Comparison of ENCODE assay signal across 8 cellular contexts in genomic region chr12:49188916-49189367, GRCh38. TPM values are rescaled to one million over a fixed set of nuclear protein-coding genes. Genes with fewer than 3 reads are reported as not detected.
DNase-seq lines count a peak whose midpoint lies in the region; ATAC-seq and TF ChIP-seq lines count a peak whose summit lies in the region.

TSS of gene TUBA1A (minus strand) at chr12:49189080. CDS start at chr12:49188979, 101 bp downstream.

- H3F3A ChIP-seq in GM23248 (ENCODE audit: insufficient read depth), result peaks cover 31% of the 10 kb centered on the region

- in situ Hi-C loops in GM23248 (cut with MboI), result no loop called here

- peaks cover 27% of the 10 kb centered on the region for H3K4me1 ChIP-seq in DND-41 (ENCODE audit: insufficient read depth, low read length)
- H3K4me1 ChIP-seq in GM23248 (ENCODE audit: insufficient read depth), result peaks cover 16% of the 10 kb centered on the region; the same call in 1 of the 2 replicates

- no peaks in the 10 kb centered on the region for H3K9me3 ChIP-seq in DND-41 (ENCODE audit: insufficient read depth, low read length, severe bottlenecking)
- no peaks in the 10 kb centered on the region for H3K9me3 ChIP-seq in GM23248 (ENCODE audit: low read depth)

- H3K27ac ChIP-seq in DND-41 (ENCODE audit: low read length), result peak within 1 kb of the TSS; percentile 86
- peak within 1 kb of the TSS; percentile 98 for H3K27ac ChIP-seq in GM23248

- H3K36me3 Mint-ChIP-seq in natural killer cell treated with Interleukin-12 subunit alpha and Interleukin-12 subunit beta and Interleukin-15 and Interleukin-18, amount 100 ng/mL, for 72 hours, result peaks cover 7% of the 10 kb centered on the region
- peaks cover 18% of the 10 kb centered on the region for H3K36me3 Mint-ChIP-seq in stimulated activated naive CD8-positive, alpha-beta T cell treated with anti-CD3 and anti-CD28 coated beads, Interleukin-15, Interleukin-2, amounts not matched to agents 100 ng/mL and 50 ng/mL, for 24 hours (ENCODE audit: low read depth)

- no peaks in the 10 kb centered on the region for H3K27me3 Mint-ChIP-seq in natural killer cell treated with Interleukin-12 subunit alpha and Interleukin-12 subunit beta and Interleukin-15 and Interleukin-18, amount 100 ng/mL, for 72 hours
- H3K27me3 Mint-ChIP-seq in stimulated activated naive CD8-positive, alpha-beta T cell treated with anti-CD3 and anti-CD28 coated beads, Interleukin-15, Interleukin-2, amounts not matched to agents 100 ng/mL and 50 ng/mL, for 24 hours, result no peaks in the 10 kb centered on the region

- H3K9me2 ChIP-seq in GM23248 (ENCODE audit: insufficient read depth), result no peaks in the 10 kb centered on the region

- peak within 1 kb of the TSS; percentile 87 to 90 for H3K27ac Mint-ChIP-seq in natural killer cell treated with Interleukin-12 subunit alpha and Interleukin-12 subunit beta and Interleukin-15 and Interleukin-18, amount 100 ng/mL, for 72 hours
- H3K27ac Mint-ChIP-seq in stimulated activated naive CD8-positive, alpha-beta T cell treated with anti-CD3 and anti-CD28 coated beads, Interleukin-15, Interleukin-2, amounts not matched to agents 100 ng/mL and 50 ng/mL, for 24 hours, result peak within 1 kb of the TSS; percentile 89

- H4K20me1 ChIP-seq in DND-41 (ENCODE audit: insufficient read depth, low read length), result peaks cover 5% of the 10 kb centered on the region; the same call in 1 of the 2 replicates
- no peaks in the 10 kb centered on the region; the same call in 1 of the 2 replicates for H4K20me1 ChIP-seq in GM23248 (ENCODE audit: insufficient read depth)

- peak within 1 kb of the TSS; percentile 92 for H3K4me3 Mint-ChIP-seq in natural killer cell treated with Interleukin-12 subunit alpha and Interleukin-12 subunit beta and Interleukin-15 and Interleukin-18, amount 100 ng/mL, for 72 hours
- peak within 1 kb of the TSS; percentile 90 for H3K4me3 Mint-ChIP-seq in stimulated activated naive CD8-positive, alpha-beta T cell treated with anti-CD3 and anti-CD28 coated beads, Interleukin-15, Interleukin-2, amounts not matched to agents 100 ng/mL and 50 ng/mL, for 24 hours

- peaks cover 23% of the 10 kb centered on the region for H3K79me2 ChIP-seq in DND-41 (ENCODE audit: insufficient read depth, low read length)
- peaks cover 55% of the 10 kb centered on the region for H3K79me2 ChIP-seq in GM23248 (ENCODE audit: insufficient read depth)

- peak; percentile 93 for ATAC-seq in DND-41 (ENCODE audit: insufficient read depth, low read depth)
- peak; percentile 96 to 98 for ATAC-seq in natural killer cell treated with Interleukin-12 subunit alpha and Interleukin-12 subunit beta and Interleukin-15 and Interleukin-18, amount 100 ng/mL, for 72 hours

- H2AFZ ChIP-seq in DND-41 (ENCODE audit: low read depth, low read length) (peak within 1 kb of the TSS; percentile 64), GM23248 (peak within 1 kb of the TSS; percentile 76)

- peak; percentile 2 for TF ChIP-seq CTCF in DND-41 (IDR thresholded peaks at IDR 0.05; ENCODE audit: borderline replicate concordance, extremely low read depth, low read length, poor library complexity, severe bottlenecking)

- H3K4me1 Mint-ChIP-seq in natural killer cell treated with Interleukin-12 subunit alpha and Interleukin-12 subunit beta and Interleukin-15 and Interleukin-18, amount 100 ng/mL, for 72 hours (ENCODE audit: low read depth in 2 of 2), result peaks cover 17 to 24% of the 10 kb centered on the region in 2 donors
- peaks cover 19% of the 10 kb centered on the region for H3K4me1 Mint-ChIP-seq in stimulated activated naive CD8-positive, alpha-beta T cell treated with anti-CD3 and anti-CD28 coated beads, Interleukin-15, Interleukin-2, amounts not matched to agents 100 ng/mL and 50 ng/mL, for 24 hours (ENCODE audit: low read depth)

- DNase-seq in DND-41 (peak; percentile 98), GM23248 (peak; percentile 98), Kasumi-1 (lab: John Stamatoyannopoulos, UW) (peak; percentile 66 to 86), RPMI7951 (ENCODE audit: low read depth) (peak; percentile 99), fibroblast of peridontal ligament (ENCODE audit: extremely low read depth) (peak; percentile 99)
- DNase-seq in activated T-helper 9 cell treated with anti-CD3 and anti-CD28 coated beads, Interleukin-2, amount 50 U/mL, for 16 hours (ENCODE audit: low read depth), result peak; percentile 84
- DNase-seq in natural killer cell treated with Interleukin-12 subunit alpha and Interleukin-12 subunit beta and Interleukin-15 and Interleukin-18, amount 100 ng/mL, for 72 hours (ENCODE audit: low spot score), result peak; percentile 94

- 1% methylated on average over 26 of the region's 26 CpGs for WGBS in GM23248 (ENCODE audit: low coverage in 1 of 2, low lambda C conversion rate in 2 of 2, missing lambda C conversion rate in 2 of 2), 2 experiments

- no peaks in the 10 kb centered on the region for H3K27me3 ChIP-seq in DND-41 (ENCODE audit: insufficient read depth, low read length, poor library complexity)
- H3K27me3 ChIP-seq in GM23248 (replicated peaks; ENCODE audit: insufficient read depth), result no peaks in the 10 kb centered on the region

- H3K4me3 ChIP-seq in DND-41 (ENCODE audit: low read depth in 1 of 2, low read length in 2 of 2) (peak within 1 kb of the TSS; percentile 63 to 77), GM23248 (peak within 1 kb of the TSS; percentile 94)

- H3K4me2 ChIP-seq in DND-41 (ENCODE audit: insufficient read depth, low read length) (peak within 1 kb of the TSS; percentile 87), GM23248 (ENCODE audit: unreplicated experiment) (peak within 1 kb of the TSS; percentile 90)

- H3K9ac ChIP-seq in DND-41 (ENCODE audit: low read depth, low read length) (peak within 1 kb of the TSS; percentile 88), GM23248 (peak within 1 kb of the TSS; percentile 98)

- H3K36me3 ChIP-seq in DND-41 (ENCODE audit: insufficient read depth, low read length) (peaks cover 32% of the 10 kb centered on the region), GM23248 (ENCODE audit: low read depth) (peaks cover 22% of the 10 kb centered on the region)

- no peaks in the 10 kb centered on the region for H3K9me3 Mint-ChIP-seq in natural killer cell treated with Interleukin-12 subunit alpha and Interleukin-12 subunit beta and Interleukin-15 and Interleukin-18, amount 100 ng/mL, for 72 hours
- no peaks in the 10 kb centered on the region for H3K9me3 Mint-ChIP-seq in stimulated activated naive CD8-positive, alpha-beta T cell treated with anti-CD3 and anti-CD28 coated beads, Interleukin-15, Interleukin-2, amounts not matched to agents 100 ng/mL and 50 ng/mL, for 24 hours

RNA-seq across cellular contexts. Expression of gene TUBA1A, which starts in this region (rescaled TPM):
- 628 and 639 TPM in 2 replicates for total RNA-seq in GM23248 (2014; rRNA removed; shearing (Covaris generic))
- 452 and 467 TPM in 2 replicates for polyA plus RNA-seq in GM23248 (2016; fragmentation: Nextera tagmentation; extraction: Ambion mirVana)
- total RNA-seq in RPMI7951 (2014; rRNA removed; shearing (Covaris generic)), result 649 and 744 TPM in 2 replicates
- 10 to 100 TPM; 30.8 to 53.5 TPM for total RNA-seq in natural killer cell treated with Interleukin-12 subunit alpha and Interleukin-12 subunit beta and Interleukin-15 and Interleukin-18, amount 100 ng/mL, for 72 hours

Comparison
In these comparisons a context has a peak if more than half of its experiments do, and no peak if none do; other contexts are left out.
1. Peak in every context shown above with its lines: DNase-seq, ATAC-seq, H3K4me3 ChIP-seq and H3K27ac ChIP-seq.
2. RNA of gene TUBA1A (total RNA-seq): 649 to 744 TPM in RPMI7951 and 628 to 639 TPM in GM23248; 30.8 to 53.5 TPM in natural killer cell treated with Interleukin-12 subunit alpha and Interleukin-12 subunit beta and Interleukin-15 and Interleukin-18, amount 100 ng/mL, for 72 hours; every median in the first group is over 10 times any median in the second.